23 cellular contexts compared by ENCODE assay signal in the genomic region with DNA sequence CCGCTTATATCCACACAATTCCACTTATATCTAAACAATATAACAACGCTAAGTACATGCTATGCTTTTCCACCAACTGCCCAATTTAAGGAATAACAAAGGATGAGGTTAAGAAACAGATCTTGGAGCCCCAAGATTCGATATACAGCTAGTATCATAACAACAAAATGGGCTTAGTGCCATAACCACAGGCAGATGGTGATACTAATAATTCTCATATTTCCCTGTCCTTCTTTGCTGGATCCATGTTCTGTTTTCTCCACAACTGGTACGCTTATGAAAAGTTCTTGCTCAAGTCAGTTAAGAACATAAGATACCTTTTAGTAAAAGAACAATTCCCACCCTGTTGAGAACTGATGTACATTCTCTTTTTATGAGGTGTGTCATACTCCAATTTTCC.
"Had no signal": no experiment of that assay in that cellular context is flagged by ENCODE, and none has a peak within 500 bp of the region (broad histone marks: within the 10 kb centered on the region; RNA-seq: fewer than 3 reads in every experiment).

No MANE protein-coding gene starts in this region.

- H3K4me1 ChIP-seq: adrenal gland, ascending aorta, heart right ventricle, uterus had no signal

- H3K27ac ChIP-seq: ascending aorta, brain microvascular endothelial cell, coronary artery, esophagus muscularis mucosa, heart right ventricle, uterus had no signal

- H3K36me3 ChIP-seq: adrenal gland, ascending aorta, brain microvascular endothelial cell, esophagus muscularis mucosa, heart right ventricle, transverse colon, uterus had no signal

- FAIRE-seq: keratinocyte had no signal

- ATAC-seq: activated CD4-positive, alpha-beta T cell treated with anti-CD3 and anti-CD28 coated beads for 36 hours; activated T-cell treated with anti-CD3 and anti-CD28 coated beads, Interleukin-2, amount 50 U/mL, for 4 hours; heart right ventricle; left colon; sciatic nerve; stimulated activated naive B cell treated with anti-CD40 and anti-IgM and Interleukin-4, amounts not matched to agents 10 μg/mL and 1 μg/mL and 100 μg/mL, for 72 hours; WTC11 had no signal

- H3K4me3 ChIP-seq: adrenal gland, ascending aorta, coronary artery, esophagus muscularis mucosa, heart right ventricle, transverse colon, uterus had no signal

- H3K27me3 ChIP-seq: adrenal gland, ascending aorta, brain microvascular endothelial cell, esophagus muscularis mucosa, heart right ventricle, transverse colon, uterus had no signal

- DNase-seq: activated CD4-positive, alpha-beta T cell treated with anti-CD3 and anti-CD28 coated beads for 36 hours; activated CD4-positive, alpha-beta T cell treated with anti-CD3 and anti-CD28 coated beads, Interleukin-2, amount 50 U/mL, for 4 hours; activated CD8-positive, alpha-beta memory T cell treated with anti-CD3 and anti-CD28 coated beads, Interleukin-2, amount 50 U/mL, for 48 hours; activated naive CD4-positive, alpha-beta T cell; activated T-cell treated with anti-CD3 and anti-CD28 coated beads, Interleukin-2, amount 50 U/mL, for 4 hours; adrenal gland; brain microvascular endothelial cell; heart right ventricle; left colon; nephron progenitor cell; nucleus accumbens; posterior cingulate gyrus; stimulated activated CD4-positive, alpha-beta T cell treated with anti-CD3 and anti-CD28 coated beads, Interleukin-2, amount 100 ng/mL, for 48 hours; stimulated activated CD8-positive, alpha-beta memory T cell treated with anti-CD3 and anti-CD28 coated beads, Interleukin-4, amount 100 ng/mL, for 48 hours; stimulated activated naive B cell treated with anti-CD40 and anti-IgM and Interleukin-4, amounts not matched to agents 10 μg/mL and 1 μg/mL and 100 μg/mL, for 72 hours; transverse colon; uterus had no signal
